ENCODE assay signal across 1 cellular context in the genomic region with DNA sequence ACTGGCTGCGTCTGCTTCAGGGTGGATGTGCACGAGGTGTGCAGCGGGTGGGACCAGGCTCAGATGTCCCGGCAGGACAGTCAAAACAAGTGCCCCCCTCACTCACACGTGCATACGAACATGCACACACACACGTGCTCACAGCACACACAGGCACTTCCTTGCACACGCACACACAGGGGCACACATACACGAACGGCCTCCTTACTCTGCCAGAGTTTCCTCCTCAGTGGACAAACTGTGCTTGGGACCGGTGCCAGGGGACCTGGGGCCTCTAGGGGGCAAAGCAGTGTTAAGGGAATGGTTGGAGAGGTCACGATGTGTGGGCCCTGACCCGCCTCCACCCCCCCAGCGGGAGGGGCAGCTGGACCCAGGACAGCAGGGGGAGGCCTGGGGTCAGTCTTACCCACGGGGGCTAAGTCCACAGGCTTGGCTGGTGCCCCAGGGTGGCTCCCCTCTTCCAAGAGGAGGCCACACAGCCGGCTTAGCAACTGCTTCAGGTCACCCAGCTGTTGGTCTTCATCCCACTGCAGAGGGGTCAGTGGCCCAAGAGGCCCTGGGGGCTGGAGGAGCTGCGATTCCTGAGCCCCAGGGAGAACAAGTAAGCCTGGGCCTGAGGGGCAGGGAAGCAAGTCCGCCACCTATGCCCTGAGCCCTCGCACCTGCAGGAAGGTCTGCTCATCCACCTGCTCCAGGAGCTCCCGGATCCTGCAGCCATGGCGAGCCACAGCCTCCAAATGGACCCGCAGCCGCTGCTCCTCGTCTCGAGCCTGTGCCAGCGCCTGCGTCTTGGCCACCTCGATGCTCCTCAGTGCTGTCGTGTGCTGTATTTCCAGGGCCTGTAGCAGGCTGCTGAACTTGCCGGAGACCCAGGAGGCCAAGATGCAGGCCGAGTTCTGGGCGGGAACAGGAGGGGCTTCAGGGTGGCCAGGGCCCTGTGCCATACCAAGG.
TF ChIP-seq lines count a peak whose summit lies in the region.

No MANE protein-coding gene starts in this region.

TF ChIP-seq in HepG2, 621 proteins besides CTCF, POLR2A, EP300 and RAD21 (continued from another document and continues in another):
- TF ChIP-seq, protein P1, sequence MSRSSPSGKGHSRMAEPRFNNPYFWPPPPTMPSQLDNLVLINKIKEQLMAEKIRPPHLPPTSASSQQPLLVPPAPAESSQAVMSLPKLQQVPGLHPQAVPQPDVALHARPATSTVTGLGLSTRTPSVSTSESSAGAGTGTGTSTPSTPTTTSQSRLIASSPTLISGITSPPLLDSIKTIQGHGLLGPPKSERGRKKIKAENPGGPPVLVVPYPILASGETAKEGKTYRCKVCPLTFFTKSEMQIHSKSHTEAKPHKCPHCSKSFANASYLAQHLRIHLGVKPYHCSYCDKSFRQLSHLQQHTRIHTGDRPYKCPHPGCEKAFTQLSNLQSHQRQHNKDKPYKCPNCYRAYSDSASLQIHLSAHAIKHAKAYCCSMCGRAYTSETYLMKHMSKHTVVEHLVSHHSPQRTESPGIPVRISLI (CRISPR knock-in tag; IDR thresholded peaks at IDR 0.05; ENCODE audit: borderline replicate concordance), result peak; percentile 38; the same call in 1 of the 2 replicates
- peak; percentile 67; the same call in 1 of the 2 replicates for TF ChIP-seq RXRB (CRISPR knock-in tag; IDR thresholded peaks at IDR 0.05; ENCODE audit: borderline replicate concordance)
- TF ChIP-seq, protein P2, sequence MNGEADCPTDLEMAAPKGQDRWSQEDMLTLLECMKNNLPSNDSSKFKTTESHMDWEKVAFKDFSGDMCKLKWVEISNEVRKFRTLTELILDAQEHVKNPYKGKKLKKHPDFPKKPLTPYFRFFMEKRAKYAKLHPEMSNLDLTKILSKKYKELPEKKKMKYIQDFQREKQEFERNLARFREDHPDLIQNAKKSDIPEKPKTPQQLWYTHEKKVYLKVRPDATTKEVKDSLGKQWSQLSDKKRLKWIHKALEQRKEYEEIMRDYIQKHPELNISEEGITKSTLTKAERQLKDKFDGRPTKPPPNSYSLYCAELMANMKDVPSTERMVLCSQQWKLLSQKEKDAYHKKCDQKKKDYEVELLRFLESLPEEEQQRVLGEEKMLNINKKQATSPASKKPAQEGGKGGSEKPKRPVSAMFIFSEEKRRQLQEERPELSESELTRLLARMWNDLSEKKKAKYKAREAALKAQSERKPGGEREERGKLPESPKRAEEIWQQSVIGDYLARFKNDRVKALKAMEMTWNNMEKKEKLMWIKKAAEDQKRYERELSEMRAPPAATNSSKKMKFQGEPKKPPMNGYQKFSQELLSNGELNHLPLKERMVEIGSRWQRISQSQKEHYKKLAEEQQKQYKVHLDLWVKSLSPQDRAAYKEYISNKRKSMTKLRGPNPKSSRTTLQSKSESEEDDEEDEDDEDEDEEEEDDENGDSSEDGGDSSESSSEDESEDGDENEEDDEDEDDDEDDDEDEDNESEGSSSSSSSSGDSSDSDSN (CRISPR knock-in tag; IDR thresholded peaks at IDR 0.05), result no peak
- no peak for TF ChIP-seq EZH2 (conservative IDR thresholded peaks at IDR 0.05; ENCODE audit: low read depth, low read length)
- no peak; the same call in 1 of the 2 replicates for TF ChIP-seq ZNF879 (CRISPR knock-in tag; IDR thresholded peaks at IDR 0.05)
- TF ChIP-seq CREB1 (IDR thresholded peaks at IDR 0.05), result no peak
- TF ChIP-seq CREB1 (CRISPR knock-in tag; IDR thresholded peaks at IDR 0.05), result no peak; the same call in 1 of the 2 replicates
- TF ChIP-seq CHD4 (IDR thresholded peaks at IDR 0.05; ENCODE audit: borderline replicate concordance, low read length), result no peak
- no peak for TF ChIP-seq SMARCC2 (IDR thresholded peaks at IDR 0.05)
- TF ChIP-seq, protein P3, sequence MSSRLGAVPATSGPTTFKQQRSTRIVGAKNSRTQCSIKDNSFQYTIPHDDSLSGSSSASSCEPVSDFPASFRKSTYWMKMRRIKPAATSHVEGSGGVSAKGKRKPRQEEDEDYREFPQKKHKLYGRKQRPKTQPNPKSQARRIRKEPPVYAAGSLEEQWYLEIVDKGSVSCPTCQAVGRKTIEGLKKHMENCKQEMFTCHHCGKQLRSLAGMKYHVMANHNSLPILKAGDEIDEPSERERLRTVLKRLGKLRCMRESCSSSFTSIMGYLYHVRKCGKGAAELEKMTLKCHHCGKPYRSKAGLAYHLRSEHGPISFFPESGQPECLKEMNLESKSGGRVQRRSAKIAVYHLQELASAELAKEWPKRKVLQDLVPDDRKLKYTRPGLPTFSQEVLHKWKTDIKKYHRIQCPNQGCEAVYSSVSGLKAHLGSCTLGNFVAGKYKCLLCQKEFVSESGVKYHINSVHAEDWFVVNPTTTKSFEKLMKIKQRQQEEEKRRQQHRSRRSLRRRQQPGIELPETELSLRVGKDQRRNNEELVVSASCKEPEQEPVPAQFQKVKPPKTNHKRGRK (CRISPR knock-in tag; IDR thresholded peaks at IDR 0.05), result no peak
- peak; percentile 50; the same call in 1 of the 2 replicates for TF ChIP-seq ARNT2 (CRISPR knock-in tag; IDR thresholded peaks at IDR 0.05; ENCODE audit: low read depth)
- TF ChIP-seq ZNF558 (CRISPR knock-in tag; IDR thresholded peaks at IDR 0.05; ENCODE audit: borderline replicate concordance), result peak; percentile 37
- TF ChIP-seq, protein P4, sequence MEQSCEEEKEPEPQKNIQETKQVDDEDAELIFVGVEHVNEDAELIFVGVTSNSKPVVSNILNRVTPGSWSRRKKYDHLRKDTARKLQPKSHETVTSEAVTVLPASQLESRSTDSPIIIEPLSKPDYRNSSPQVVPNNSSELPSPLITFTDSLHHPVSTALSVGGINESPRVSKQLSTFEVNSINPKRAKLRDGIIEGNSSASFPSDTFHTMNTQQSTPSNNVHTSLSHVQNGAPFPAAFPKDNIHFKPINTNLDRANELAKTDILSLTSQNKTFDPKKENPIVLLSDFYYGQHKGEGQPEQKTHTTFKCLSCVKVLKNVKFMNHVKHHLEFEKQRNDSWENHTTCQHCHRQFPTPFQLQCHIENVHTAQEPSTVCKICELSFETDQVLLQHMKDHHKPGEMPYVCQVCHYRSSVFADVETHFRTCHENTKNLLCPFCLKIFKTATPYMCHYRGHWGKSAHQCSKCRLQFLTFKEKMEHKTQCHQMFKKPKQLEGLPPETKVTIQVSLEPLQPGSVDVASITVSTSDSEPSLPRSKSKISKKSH (CRISPR knock-in tag; IDR thresholded peaks at IDR 0.05; ENCODE audit: borderline replicate concordance), result peak; percentile 58
- TF ChIP-seq SMARCE1 (IDR thresholded peaks at IDR 0.05; ENCODE audit: borderline replicate concordance), result no peak
- TF ChIP-seq U2AF1 (optimal IDR thresholded peaks at IDR 0.05; ENCODE audit: low read depth, low read length), result peak; percentile 62
- TF ChIP-seq ZNF232 (CRISPR knock-in tag; IDR thresholded peaks at IDR 0.05; ENCODE audit: borderline replicate concordance), result peak; percentile 77
- TF ChIP-seq SMAD3 (CRISPR knock-in tag; IDR thresholded peaks at IDR 0.05), result no peak
- TF ChIP-seq YY1 (IDR thresholded peaks at IDR 0.05; ENCODE audit: insufficient read depth, insufficient replicate concordance, low read depth, low read length), result no peak
- peak; percentile 51; the same call in 1 of the 2 replicates for TF ChIP-seq ZNF629 (CRISPR knock-in tag; conservative IDR thresholded peaks at IDR 0.05)
- no peak for TF ChIP-seq ZNF501 (CRISPR knock-in tag; IDR thresholded peaks at IDR 0.05)
- peak; percentile 85 for TF ChIP-seq HDAC2 (CRISPR knock-in tag; IDR thresholded peaks at IDR 0.05)
- 0 out of 2 replicates have a peak, but pooled peaks have one; percentile 63 for TF ChIP-seq FLYWCH1 (CRISPR knock-in tag; IDR thresholded peaks at IDR 0.05)
- no peak for TF ChIP-seq HNRNPUL1 (IDR thresholded peaks at IDR 0.05; ENCODE audit: low read depth, low read length)
- TF ChIP-seq GLI4 (CRISPR knock-in tag; IDR thresholded peaks at IDR 0.05; ENCODE audit: borderline replicate concordance), result no peak; the same call in 1 of the 2 replicates
- TF ChIP-seq KLF12 (CRISPR knock-in tag; IDR thresholded peaks at IDR 0.05; ENCODE audit: borderline replicate concordance), result peak; percentile 70; the same call in 1 of the 2 replicates
- peak; percentile 73; the same call in 1 of the 2 replicates for TF ChIP-seq TMF1 (CRISPR knock-in tag; IDR thresholded peaks at IDR 0.05; ENCODE audit: low read depth)
- peak; percentile 67; the same call in 1 of the 2 replicates for TF ChIP-seq FOXC1 (CRISPR knock-in tag; IDR thresholded peaks at IDR 0.05; ENCODE audit: borderline replicate concordance)
- TF ChIP-seq CEBPG (CRISPR knock-in tag; IDR thresholded peaks at IDR 0.05), result no peak
- TF ChIP-seq, protein P5, sequence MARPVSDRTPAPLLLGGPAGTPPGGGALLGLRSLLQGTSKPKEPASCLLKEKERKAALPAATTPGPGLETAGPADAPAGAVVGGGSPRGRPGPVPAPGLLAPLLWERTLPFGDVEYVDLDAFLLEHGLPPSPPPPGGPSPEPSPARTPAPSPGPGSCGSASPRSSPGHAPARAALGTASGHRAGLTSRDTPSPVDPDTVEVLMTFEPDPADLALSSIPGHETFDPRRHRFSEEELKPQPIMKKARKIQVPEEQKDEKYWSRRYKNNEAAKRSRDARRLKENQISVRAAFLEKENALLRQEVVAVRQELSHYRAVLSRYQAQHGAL (CRISPR knock-in tag; IDR thresholded peaks at IDR 0.05; ENCODE audit: not compliant biosample characterization), result no peak
- TF ChIP-seq, protein P6, sequence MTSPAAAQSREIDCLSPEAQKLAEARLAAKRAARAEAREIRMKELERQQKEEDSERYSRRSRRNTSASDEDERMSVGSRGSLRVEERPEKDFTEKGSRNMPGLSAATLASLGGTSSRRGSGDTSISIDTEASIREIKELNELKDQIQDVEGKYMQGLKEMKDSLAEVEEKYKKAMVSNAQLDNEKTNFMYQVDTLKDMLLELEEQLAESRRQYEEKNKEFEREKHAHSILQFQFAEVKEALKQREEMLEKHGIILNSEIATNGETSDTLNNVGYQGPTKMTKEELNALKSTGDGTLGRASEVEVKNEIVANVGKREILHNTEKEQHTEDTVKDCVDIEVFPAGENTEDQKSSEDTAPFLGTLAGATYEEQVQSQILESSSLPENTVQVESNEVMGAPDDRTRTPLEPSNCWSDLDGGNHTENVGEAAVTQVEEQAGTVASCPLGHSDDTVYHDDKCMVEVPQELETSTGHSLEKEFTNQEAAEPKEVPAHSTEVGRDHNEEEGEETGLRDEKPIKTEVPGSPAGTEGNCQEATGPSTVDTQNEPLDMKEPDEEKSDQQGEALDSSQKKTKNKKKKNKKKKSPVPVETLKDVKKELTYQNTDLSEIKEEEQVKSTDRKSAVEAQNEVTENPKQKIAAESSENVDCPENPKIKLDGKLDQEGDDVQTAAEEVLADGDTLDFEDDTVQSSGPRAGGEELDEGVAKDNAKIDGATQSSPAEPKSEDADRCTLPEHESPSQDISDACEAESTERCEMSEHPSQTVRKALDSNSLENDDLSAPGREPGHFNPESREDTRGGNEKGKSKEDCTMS (CRISPR knock-in tag; conservative IDR thresholded peaks at IDR 0.05), result no peak
- no peak for TF ChIP-seq ZSCAN30 (CRISPR knock-in tag; IDR thresholded peaks at IDR 0.05)
- TF ChIP-seq, protein P7, sequence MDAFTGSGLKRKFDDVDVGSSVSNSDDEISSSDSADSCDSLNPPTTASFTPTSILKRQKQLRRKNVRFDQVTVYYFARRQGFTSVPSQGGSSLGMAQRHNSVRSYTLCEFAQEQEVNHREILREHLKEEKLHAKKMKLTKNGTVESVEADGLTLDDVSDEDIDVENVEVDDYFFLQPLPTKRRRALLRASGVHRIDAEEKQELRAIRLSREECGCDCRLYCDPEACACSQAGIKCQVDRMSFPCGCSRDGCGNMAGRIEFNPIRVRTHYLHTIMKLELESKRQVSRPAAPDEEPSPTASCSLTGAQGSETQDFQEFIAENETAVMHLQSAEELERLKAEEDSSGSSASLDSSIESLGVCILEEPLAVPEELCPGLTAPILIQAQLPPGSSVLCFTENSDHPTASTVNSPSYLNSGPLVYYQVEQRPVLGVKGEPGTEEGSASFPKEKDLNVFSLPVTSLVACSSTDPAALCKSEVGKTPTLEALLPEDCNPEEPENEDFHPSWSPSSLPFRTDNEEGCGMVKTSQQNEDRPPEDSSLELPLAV (CRISPR knock-in tag; conservative IDR thresholded peaks at IDR 0.05; ENCODE audit: low read depth), result no peak
- no peak; the same call in 1 of the 2 replicates for TF ChIP-seq ZNF333 (CRISPR knock-in tag; IDR thresholded peaks at IDR 0.05; ENCODE audit: borderline replicate concordance)
- 0 out of 2 replicates have a peak, but pooled peaks have one; percentile 38 for TF ChIP-seq ZNF256 (CRISPR knock-in tag; conservative IDR thresholded peaks at IDR 0.05)
- no peak; the same call in 1 of the 2 replicates for TF ChIP-seq WIZ (CRISPR knock-in tag; IDR thresholded peaks at IDR 0.05)
- TF ChIP-seq, protein P8, sequence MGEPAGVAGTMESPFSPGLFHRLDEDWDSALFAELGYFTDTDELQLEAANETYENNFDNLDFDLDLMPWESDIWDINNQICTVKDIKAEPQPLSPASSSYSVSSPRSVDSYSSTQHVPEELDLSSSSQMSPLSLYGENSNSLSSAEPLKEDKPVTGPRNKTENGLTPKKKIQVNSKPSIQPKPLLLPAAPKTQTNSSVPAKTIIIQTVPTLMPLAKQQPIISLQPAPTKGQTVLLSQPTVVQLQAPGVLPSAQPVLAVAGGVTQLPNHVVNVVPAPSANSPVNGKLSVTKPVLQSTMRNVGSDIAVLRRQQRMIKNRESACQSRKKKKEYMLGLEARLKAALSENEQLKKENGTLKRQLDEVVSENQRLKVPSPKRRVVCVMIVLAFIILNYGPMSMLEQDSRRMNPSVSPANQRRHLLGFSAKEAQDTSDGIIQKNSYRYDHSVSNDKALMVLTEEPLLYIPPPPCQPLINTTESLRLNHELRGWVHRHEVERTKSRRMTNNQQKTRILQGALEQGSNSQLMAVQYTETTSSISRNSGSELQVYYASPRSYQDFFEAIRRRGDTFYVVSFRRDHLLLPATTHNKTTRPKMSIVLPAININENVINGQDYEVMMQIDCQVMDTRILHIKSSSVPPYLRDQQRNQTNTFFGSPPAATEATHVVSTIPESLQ (CRISPR knock-in tag; conservative IDR thresholded peaks at IDR 0.05), result no peak
- TF ChIP-seq, protein P9, sequence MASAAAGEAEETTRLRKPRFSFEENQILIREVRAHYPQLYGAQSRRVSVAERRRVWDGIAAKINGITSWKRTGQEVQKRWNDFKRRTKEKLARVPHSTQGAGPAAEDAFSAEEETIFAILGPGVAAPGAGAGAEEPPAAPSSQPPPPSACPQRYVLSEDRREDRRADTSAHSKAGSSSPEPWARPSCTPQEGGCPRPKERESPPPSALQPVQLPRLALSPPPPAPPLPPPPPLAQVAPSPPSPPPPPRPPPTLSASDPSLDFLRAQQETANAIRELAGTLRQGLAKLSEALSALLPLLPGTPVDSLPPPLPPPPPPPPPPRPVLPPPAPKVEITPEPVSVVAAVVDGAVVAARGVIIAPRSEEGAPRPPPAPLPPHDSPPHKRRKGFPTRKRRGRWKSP (CRISPR knock-in tag; IDR thresholded peaks at IDR 0.05), result peak; percentile 62; the same call in 1 of the 2 replicates
- peak; percentile 78 for TF ChIP-seq ZNF788 (CRISPR knock-in tag; IDR thresholded peaks at IDR 0.05; ENCODE audit: borderline replicate concordance)
- TF ChIP-seq ZNF24 (IDR thresholded peaks at IDR 0.05), result no peak
- TF ChIP-seq, protein P10, sequence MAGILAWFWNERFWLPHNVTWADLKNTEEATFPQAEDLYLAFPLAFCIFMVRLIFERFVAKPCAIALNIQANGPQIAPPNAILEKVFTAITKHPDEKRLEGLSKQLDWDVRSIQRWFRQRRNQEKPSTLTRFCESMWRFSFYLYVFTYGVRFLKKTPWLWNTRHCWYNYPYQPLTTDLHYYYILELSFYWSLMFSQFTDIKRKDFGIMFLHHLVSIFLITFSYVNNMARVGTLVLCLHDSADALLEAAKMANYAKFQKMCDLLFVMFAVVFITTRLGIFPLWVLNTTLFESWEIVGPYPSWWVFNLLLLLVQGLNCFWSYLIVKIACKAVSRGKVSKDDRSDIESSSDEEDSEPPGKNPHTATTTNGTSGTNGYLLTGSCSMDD (CRISPR knock-in tag; IDR thresholded peaks at IDR 0.05), result 0 out of 2 replicates have a peak, but pooled peaks have one; percentile 22
